ENCODE assay signal across 12 cellular contexts in the genomic region with DNA sequence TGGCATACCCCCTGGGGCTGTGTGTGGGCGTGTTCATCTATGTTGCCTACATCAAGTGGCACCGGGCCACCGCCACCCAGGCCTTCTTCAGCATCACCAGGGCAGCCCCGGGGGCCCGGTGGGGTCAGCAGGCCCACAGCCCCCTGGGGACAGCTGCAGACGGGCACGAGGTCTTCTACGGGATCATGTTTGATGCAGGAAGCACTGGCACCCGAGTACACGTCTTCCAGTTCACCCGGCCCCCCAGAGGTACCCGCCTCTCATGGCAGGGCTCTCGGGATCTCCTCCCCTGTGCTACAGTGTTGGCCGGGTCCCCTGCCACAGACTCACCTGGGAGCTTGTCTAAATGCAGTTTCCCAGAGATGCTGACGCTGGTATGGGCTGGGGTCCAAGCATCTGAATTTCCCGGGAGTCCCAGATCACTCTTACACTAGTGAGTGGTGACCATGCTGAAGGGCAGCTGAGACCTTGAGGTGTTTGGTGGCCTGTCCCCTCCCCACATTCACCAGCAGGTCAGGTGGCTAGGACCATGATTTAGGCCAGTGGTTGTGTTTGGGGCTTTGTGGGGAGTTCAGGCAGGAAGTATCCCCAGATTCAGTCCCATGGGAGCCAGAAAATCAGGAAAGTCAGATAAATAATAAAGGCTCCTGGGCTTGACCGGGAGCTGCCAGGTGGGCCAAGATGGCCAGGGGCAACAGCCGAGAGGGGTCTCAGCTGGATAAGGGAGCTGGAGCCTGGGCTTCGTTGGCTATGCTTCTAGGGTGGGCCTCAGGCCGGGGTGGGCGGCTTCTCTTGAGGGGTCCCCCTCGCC.
"Had no signal": no experiment of that assay in that cellular context is flagged by ENCODE, and none has a peak within 500 bp of the region (broad histone marks: within the 10 kb centered on the region; RNA-seq: fewer than 3 reads in every experiment).

No MANE protein-coding gene starts in this region.

- H3K4me3 ChIP-seq: heart left ventricle, lung, skin epidermis, upper lobe of right lung had no signal

- H3K9me3 ChIP-seq: upper lobe of right lung had no signal

- H3K27ac ChIP-seq: brain microvascular endothelial cell, foreskin keratinocyte, upper lobe of right lung had no signal

- H3K27me3 ChIP-seq: brain microvascular endothelial cell, foreskin keratinocyte, heart left ventricle, upper lobe of right lung had no signal

- ATAC-seq: effector memory CD8-positive, alpha-beta T cell; foreskin keratinocyte; upper lobe of right lung had no signal

- DNase-seq: activated B cell treated with CpG ODN at 0.5 μM for 24 hours; activated CD4-positive, alpha-beta T cell treated with anti-CD3 and anti-CD28 coated beads for 48 hours; activated naive CD8-positive, alpha-beta T cell treated with anti-CD3 and anti-CD28 coated beads for 36 hours; effector memory CD8-positive, alpha-beta T cell; foreskin keratinocyte; immature natural killer cell; stimulated activated CD4-positive, alpha-beta T cell treated with anti-CD3 and anti-CD28 coated beads, Interleukin-4, amount 100 ng/mL, for 4 hours; upper lobe of right lung had no signal
